ENCODE assay signal across 11 cellular contexts in the genomic region with DNA sequence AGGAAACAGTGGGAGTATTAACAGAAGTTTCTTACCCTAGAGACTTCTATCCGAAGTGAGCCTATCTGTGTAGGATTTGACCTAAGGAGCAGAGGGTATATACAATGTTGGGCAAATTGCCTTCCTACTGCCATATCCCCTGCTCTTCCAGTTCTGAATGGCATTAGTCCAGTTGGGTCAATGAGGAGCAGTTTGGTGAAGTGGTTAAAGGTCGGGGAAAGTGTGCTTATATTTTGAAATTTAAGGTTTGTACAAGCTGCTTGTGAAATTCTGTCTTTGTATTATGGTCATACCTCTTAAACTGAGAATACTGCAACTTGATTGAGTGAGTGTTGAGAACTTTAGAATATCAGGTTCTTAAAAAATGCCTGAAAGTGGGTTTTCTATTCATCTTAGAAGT. TPM values are rescaled to one million over a fixed set of nuclear protein-coding genes. Genes with fewer than 3 reads are reported as not detected.
DNase-seq lines count a peak whose midpoint lies in the region; ATAC-seq and TF ChIP-seq lines count a peak whose summit lies in the region.
"Had no signal": no experiment of that assay in that cellular context is flagged by ENCODE, and none has a peak within 500 bp of the region (broad histone marks: within the 10 kb centered on the region; RNA-seq: fewer than 3 reads in every experiment).

No MANE protein-coding gene starts in this region.

- H2AK5ac ChIP-seq in trophoblast cell (ENCODE audit: low read length), result no peak overlapping the region

- no peak overlapping the region for H2BK5ac ChIP-seq in trophoblast cell (ENCODE audit: low read depth, low read length, poor library complexity)

- H2AFZ ChIP-seq in GM23338 (no peak overlapping the region), OCI-LY3 (ENCODE audit: low read depth, low read length) (no peak overlapping the region), trophoblast cell (ENCODE audit: insufficient read depth, low read length, poor library complexity) (no peak overlapping the region)

- H3K9me3 ChIP-seq in OCI-LY3 (ENCODE audit: insufficient read depth, low read length), result no peaks in the 10 kb centered on the region
- H3K9me3 ChIP-seq in trophoblast cell (ENCODE audit: insufficient read depth, low read depth, low read length), result no peaks in the 10 kb centered on the region
- H3K9me3 ChIP-seq: HAP-1 had no signal

- no peak overlapping the region for H2BK120ac ChIP-seq in trophoblast cell (ENCODE audit: insufficient read depth, low read length, poor library complexity)

- peaks cover 35% of the 10 kb centered on the region for H3K79me2 ChIP-seq in GM23338 (replicated peaks; ENCODE audit: insufficient read depth)
- peaks cover 38% of the 10 kb centered on the region for H3K79me2 ChIP-seq in OCI-LY3 (ENCODE audit: low read length)
- peaks cover 7% of the 10 kb centered on the region for H3K79me2 ChIP-seq in trophoblast cell (ENCODE audit: control insufficient read depth, insufficient read depth, low read length, poor library complexity)

- H4K91ac ChIP-seq in trophoblast cell (ENCODE audit: low read depth, low read length), result no peak overlapping the region

- TF ChIP-seq CTCF in GM23338 (conservative IDR thresholded peaks at IDR 0.05; ENCODE audit: low read depth in 2 of 2) (no peak), OCI-LY3 (IDR thresholded peaks at IDR 0.05; ENCODE audit: low read depth, low read length) (no peak), endothelial cell (IDR thresholded peaks at IDR 0.05; ENCODE audit: unreplicated experiment) (no peak)

- peaks cover 10% of the 10 kb centered on the region for H3K79me1 ChIP-seq in trophoblast cell (ENCODE audit: low read length)

- DNase-seq in GM23338 (ENCODE audit: low spot score) (no peak), endothelial cell (ENCODE audit: low spot score) (no peak), trophoblast cell (no peak), A172 (ENCODE audit: low spot score) (no peak), DMS153 treated with DMSO at 0.1 percent for 48 hours (lab: John Stamatoyannopoulos, UW; ENCODE audit: unreplicated experiment) (no peak)
- DNase-seq in stimulated activated naive B cell treated with anti-CD40 and anti-IgM and Interleukin-4, amounts not matched to agents 10 μg/mL and 1 μg/mL and 100 μg/mL, for 72 hours, result no peak
- DNase-seq: kidney glomerular epithelial cell, NCI-H1417 had no signal

- H4K20me1 ChIP-seq in GM23338 (replicated peaks; ENCODE audit: insufficient read depth), result no peaks in the 10 kb centered on the region; the same call in 1 of the 2 replicates
- H4K20me1 ChIP-seq in OCI-LY3 (ENCODE audit: insufficient read depth, low read length), result peaks cover 11% of the 10 kb centered on the region

- H3K4me2 ChIP-seq in GM23338, result peak overlapping the region; percentile 91; the same call in 1 of the 2 replicates
- H3K4me2 ChIP-seq in OCI-LY3 (ENCODE audit: low read length), result peak overlapping the region; percentile 92
- H3K4me2 ChIP-seq in trophoblast cell (ENCODE audit: low read length), result no peak overlapping the region

- no peak overlapping the region for H3K14ac ChIP-seq in trophoblast cell (ENCODE audit: low read length)

- H3K36me3 Mint-ChIP-seq in GM23338 (ENCODE audit: low read depth), result peaks cover 35% of the 10 kb centered on the region
- H3K36me3 Mint-ChIP-seq in endothelial cell (ENCODE audit: low read depth, unreplicated experiment), result peaks cover 4% of the 10 kb centered on the region
- peaks cover 17 to 24% of the 10 kb centered on the region in 2 donors for H3K36me3 Mint-ChIP-seq in stimulated activated naive B cell treated with anti-CD40 and anti-IgM and Interleukin-4, amounts not matched to agents 10 μg/mL and 1 μg/mL and 100 μg/mL, for 72 hours

- H3K23ac ChIP-seq in trophoblast cell (ENCODE audit: low read length), result no peak overlapping the region

- peaks cover 14% of the 10 kb centered on the region for H3K9me3 Mint-ChIP-seq in GM23338
- H3K9me3 Mint-ChIP-seq in endothelial cell (ENCODE audit: unreplicated experiment), result no peaks in the 10 kb centered on the region
- H3K9me3 Mint-ChIP-seq in stimulated activated naive B cell treated with anti-CD40 and anti-IgM and Interleukin-4, amounts not matched to agents 10 μg/mL and 1 μg/mL and 100 μg/mL, for 72 hours, result no peaks in the 10 kb centered on the region

- H3K27me3 ChIP-seq in GM23338 (ENCODE audit: insufficient read depth) (no peaks in the 10 kb centered on the region), OCI-LY3 (ENCODE audit: low read depth, low read length) (no peaks in the 10 kb centered on the region), trophoblast cell (ENCODE audit: insufficient read depth, low read length) (no peaks in the 10 kb centered on the region)

- no peaks in the 10 kb centered on the region for H3F3A ChIP-seq in GM23338 (replicated peaks; ENCODE audit: low read depth)

- H3K4ac ChIP-seq in trophoblast cell (ENCODE audit: low read depth, low read length), result peak overlapping the region; percentile 28

- no peak for ATAC-seq in GM23338
- ATAC-seq in HG02588 (IDR thresholded peaks at IDR 0.05; ENCODE audit: unreplicated experiment), result no peak
- no peak for ATAC-seq in stimulated activated naive B cell treated with anti-CD40 and anti-IgM and Interleukin-4, amounts not matched to agents 10 μg/mL and 1 μg/mL and 100 μg/mL, for 72 hours (replicated peaks)

- H3K27ac ChIP-seq in GM23338 (ENCODE audit: low read depth) (no peak overlapping the region), OCI-LY3 (ENCODE audit: low read length) (no peak overlapping the region), trophoblast cell (ENCODE audit: low read depth, low read length) (no peak overlapping the region)

- H4K8ac ChIP-seq in trophoblast cell (ENCODE audit: low read depth, low read length), result no peak overlapping the region

- no peaks in the 10 kb centered on the region for H3K9me2 ChIP-seq in GM23338 (ENCODE audit: insufficient read depth)

- H3K4me3 Mint-ChIP-seq in GM23338, result peak overlapping the region; percentile 87; the same call in 2 of the 3 replicates
- H3K4me3 Mint-ChIP-seq in endothelial cell (ENCODE audit: unreplicated experiment), result peak overlapping the region; percentile 7
- H3K4me3 Mint-ChIP-seq in stimulated activated naive B cell treated with anti-CD40 and anti-IgM and Interleukin-4, amounts not matched to agents 10 μg/mL and 1 μg/mL and 100 μg/mL, for 72 hours, result no peak overlapping the region

- H3K36me3 ChIP-seq in GM23338 (ENCODE audit: insufficient read depth), result peaks cover 25% of the 10 kb centered on the region; the same call in 1 of the 2 replicates
- H3K36me3 ChIP-seq in OCI-LY3 (replicated peaks; ENCODE audit: low read depth, low read length), result peaks cover 32% of the 10 kb centered on the region
- peaks cover 13 to 24% of the 10 kb centered on the region in 2 experiments for H3K36me3 ChIP-seq in trophoblast cell (ENCODE audit: control insufficient read depth in 1 of 2, insufficient read depth in 2 of 2, low read length in 2 of 2)

- H3K18ac ChIP-seq in trophoblast cell (ENCODE audit: low read length), result no peak overlapping the region

- H3K4me3 ChIP-seq in GM23338 (peak overlapping the region; percentile 97; the same call in 1 of the 2 replicates), OCI-LY3 (ENCODE audit: low read length) (peak overlapping the region; percentile 99; the same call in 1 of the 2 replicates), trophoblast cell (ENCODE audit: low read depth, low read length) (no peak overlapping the region)

- 100% methylated on average over 1 of the region's 2 CpGs for WGBS in trophoblast cell (ENCODE audit: extremely low coverage, insufficient coverage, insufficient read length)

- no peak overlapping the region for H3K9ac ChIP-seq in OCI-LY3 (ENCODE audit: low read length)
- no peak overlapping the region for H3K9ac ChIP-seq in trophoblast cell (ENCODE audit: low read length)

- no peak overlapping the region for H3K27ac Mint-ChIP-seq in GM23338
- peak overlapping the region; percentile 61 for H3K27ac Mint-ChIP-seq in endothelial cell (ENCODE audit: unreplicated experiment)
- no peak overlapping the region for H3K27ac Mint-ChIP-seq in stimulated activated naive B cell treated with anti-CD40 and anti-IgM and Interleukin-4, amounts not matched to agents 10 μg/mL and 1 μg/mL and 100 μg/mL, for 72 hours

- H2BK12ac ChIP-seq in trophoblast cell (ENCODE audit: low read length), result no peak overlapping the region

- H3K4me1 ChIP-seq in GM23338 (ENCODE audit: insufficient read depth) (no peaks in the 10 kb centered on the region; the same call in 1 of the 2 replicates), OCI-LY3 (ENCODE audit: low read length) (peaks cover 20% of the 10 kb centered on the region), trophoblast cell (ENCODE audit: control insufficient read depth in 1 of 2, insufficient read depth in 2 of 2, low read length in 2 of 2) (peaks cover 0 to 3% of the 10 kb centered on the region in 2 experiments)

- no peak overlapping the region for H4K12ac ChIP-seq in trophoblast cell (ENCODE audit: low read depth, low read length)

- H3K4me1 Mint-ChIP-seq in GM23338, result peaks cover 11% of the 10 kb centered on the region; the same call in 2 of the 3 replicates
- H3K4me1 Mint-ChIP-seq in endothelial cell (ENCODE audit: unreplicated experiment), result peaks cover 12% of the 10 kb centered on the region
- H3K4me1 Mint-ChIP-seq in stimulated activated naive B cell treated with anti-CD40 and anti-IgM and Interleukin-4, amounts not matched to agents 10 μg/mL and 1 μg/mL and 100 μg/mL, for 72 hours, result peaks cover 10 to 15% of the 10 kb centered on the region in 2 donors

- H3K27me3 Mint-ChIP-seq in GM23338 (ENCODE audit: insufficient read depth, low read depth, poor library complexity) (no peaks in the 10 kb centered on the region), endothelial cell (ENCODE audit: unreplicated experiment) (peaks cover 2% of the 10 kb centered on the region)
- H3K27me3 Mint-ChIP-seq in stimulated activated naive B cell treated with anti-CD40 and anti-IgM and Interleukin-4, amounts not matched to agents 10 μg/mL and 1 μg/mL and 100 μg/mL, for 72 hours, result no peaks in the 10 kb centered on the region

TF ChIP-seq in GM23338, 12 proteins besides CTCF, POLR2A, EP300 and RAD21 (continues in another document):
- no peak for TF ChIP-seq NANOG (IDR thresholded peaks at IDR 0.05; ENCODE audit: borderline replicate concordance)

RNA-seq across cellular contexts. Expression of gene EI24, which starts 1.7 kb away (rescaled TPM):
- total RNA-seq in GM23338 (2014; rRNA removed; shearing (Covaris generic)), result 122 and 174 TPM in 2 replicates
- 132 and 135 TPM in 2 replicates for polyA plus RNA-seq in GM23338 (2016; fragmentation: Nextera tagmentation; extraction: Ambion mirVana)
- 134 TPM for total RNA-seq in endothelial cell (ENCODE audit: unreplicated experiment)
- polyA plus RNA-seq in trophoblast cell (2013), result 122 and 131 TPM in 2 replicates
- 76.4 and 81.6 TPM in 2 replicates for total RNA-seq in A172 (2014; rRNA removed; shearing (Covaris generic))

RNA-seq across cellular contexts. Expression of gene STT3A, which starts 21.7 kb away (rescaled TPM):
- 156 TPM in 2 replicates for total RNA-seq in GM23338 (2014; rRNA removed; shearing (Covaris generic))
- polyA plus RNA-seq in GM23338 (2016; fragmentation: Nextera tagmentation; extraction: Ambion mirVana), result 91.7 and 92.9 TPM in 2 replicates
- total RNA-seq in endothelial cell (ENCODE audit: unreplicated experiment), result 202 TPM
- 298 and 323 TPM in 2 replicates for polyA plus RNA-seq in trophoblast cell (2013)
- 138 and 139 TPM in 2 replicates for total RNA-seq in A172 (2014; rRNA removed; shearing (Covaris generic))

RNA-seq across cellular contexts. Expression of gene CHEK1, which starts 54.0 kb away (rescaled TPM):
- total RNA-seq in GM23338 (2014; rRNA removed; shearing (Covaris generic)), result 96.4 and 102 TPM in 2 replicates
- 90.0 and 93.1 TPM in 2 replicates for polyA plus RNA-seq in GM23338 (2016; fragmentation: Nextera tagmentation; extraction: Ambion mirVana)
- total RNA-seq in endothelial cell (ENCODE audit: unreplicated experiment), result 57.0 TPM
- polyA plus RNA-seq in trophoblast cell (2013), result 22.8 and 24.8 TPM in 2 replicates
- 44.9 and 57.7 TPM in 2 replicates for total RNA-seq in A172 (2014; rRNA removed; shearing (Covaris generic))

Comparison
In these comparisons a context has a peak if more than half of its experiments do, and no peak if none do; other contexts are left out.
1. H3K4me3 Mint-ChIP-seq: peak in GM23338 (single experiment) and endothelial cell (single experiment); none in stimulated activated naive B cell treated with anti-CD40 and anti-IgM and Interleukin-4, amounts not matched to agents 10 μg/mL and 1 μg/mL and 100 μg/mL, for 72 hours (0 of 2).